ENCODE assay signal across 1 cellular context in genomic region chr4:150235317-150235716, GRCh38.
TF ChIP-seq lines count a peak whose summit lies in the region.

No MANE protein-coding gene starts in this region.

TF ChIP-seq in H1, 55 proteins besides CTCF, POLR2A, EP300 and RAD21:
- TF ChIP-seq, protein P1, sequence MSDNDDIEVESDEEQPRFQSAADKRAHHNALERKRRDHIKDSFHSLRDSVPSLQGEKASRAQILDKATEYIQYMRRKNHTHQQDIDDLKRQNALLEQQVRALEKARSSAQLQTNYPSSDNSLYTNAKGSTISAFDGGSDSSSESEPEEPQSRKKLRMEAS (IDR thresholded peaks at IDR 0.05), result no peak
- TF ChIP-seq EGR1 (IDR thresholded peaks at IDR 0.05; ENCODE audit: borderline replicate concordance, low read depth, low read length) (no peak), JUN (IDR thresholded peaks at IDR 0.05; ENCODE audit: low read depth, low read length) (no peak), CREB1 (IDR thresholded peaks at IDR 0.05) (no peak)
